1 cellular context compared by ENCODE assay signal in the genomic region with DNA sequence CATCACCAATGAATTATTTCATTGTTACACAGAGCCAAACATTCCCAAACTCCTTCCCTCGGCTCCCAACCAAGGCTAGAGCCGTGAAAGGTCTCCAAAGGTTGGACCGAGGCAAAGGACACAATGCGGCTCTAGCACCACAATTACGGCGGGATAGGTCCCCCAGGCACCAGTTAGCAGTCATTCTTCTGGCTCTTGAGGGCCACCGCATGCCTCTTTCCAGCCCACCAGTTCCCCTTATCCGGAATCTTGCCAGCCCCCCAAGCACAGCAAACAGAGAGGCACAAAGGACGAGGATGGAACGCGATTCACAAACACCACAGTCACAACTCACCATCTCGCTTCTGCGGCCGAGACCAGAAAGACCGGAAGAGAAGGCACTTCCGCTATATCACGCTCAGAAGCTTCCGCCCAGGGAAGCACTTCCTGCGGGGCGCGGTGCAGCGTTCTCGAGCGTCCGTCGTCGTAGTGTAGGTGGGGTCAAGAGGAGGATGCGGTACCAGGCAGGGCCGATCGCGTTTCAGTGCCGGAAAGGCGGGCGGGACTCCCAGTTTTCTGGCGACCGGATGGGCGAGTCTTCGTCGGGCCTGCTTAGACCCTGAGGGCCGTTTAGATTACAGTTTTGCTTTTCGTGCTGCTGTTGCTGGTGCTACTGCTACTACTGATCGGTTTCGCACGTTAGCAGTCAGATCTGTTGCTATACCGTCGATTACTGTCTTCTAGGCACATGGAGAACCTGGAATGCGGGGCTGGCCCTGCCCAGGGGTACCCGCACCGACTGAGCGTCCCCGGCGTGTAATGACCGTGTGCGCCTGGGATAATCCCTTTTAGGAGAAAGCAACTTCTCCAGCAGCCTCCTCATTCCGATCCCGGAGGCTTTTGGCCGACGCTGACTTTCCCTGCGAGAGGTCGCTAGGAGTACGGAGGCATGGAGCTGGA.
TF ChIP-seq lines count a peak whose summit lies in the region.

A gene (minus strand): TSS at position 374 of the 939 bp plus-strand sequence. CDS start 37 bp downstream, at position 337.

TF ChIP-seq in HEK293, 187 proteins besides CTCF, POLR2A, EP300 and RAD21 (continued from another document):
- TF ChIP-seq, protein P1, sequence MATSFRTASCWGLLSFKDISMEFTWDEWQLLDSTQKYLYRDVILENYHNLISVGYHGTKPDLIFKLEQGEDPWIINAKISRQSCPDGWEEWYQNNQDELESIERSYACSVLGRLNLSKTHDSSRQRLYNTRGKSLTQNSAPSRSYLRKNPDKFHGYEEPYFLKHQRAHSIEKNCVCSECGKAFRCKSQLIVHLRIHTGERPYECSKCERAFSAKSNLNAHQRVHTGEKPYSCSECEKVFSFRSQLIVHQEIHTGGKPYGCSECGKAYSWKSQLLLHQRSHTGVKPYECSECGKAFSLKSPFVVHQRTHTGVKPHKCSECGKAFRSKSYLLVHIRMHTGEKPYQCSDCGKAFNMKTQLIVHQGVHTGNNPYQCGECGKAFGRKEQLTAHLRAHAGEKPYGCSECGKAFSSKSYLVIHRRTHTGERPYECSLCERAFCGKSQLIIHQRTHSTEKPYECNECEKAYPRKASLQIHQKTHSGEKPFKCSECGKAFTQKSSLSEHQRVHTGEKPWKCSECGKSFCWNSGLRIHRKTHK (tag by site-specific recombination; IDR thresholded peaks at IDR 0.05) = no peak
- TF ChIP-seq ZFP3 (tag by site-specific recombination; IDR thresholded peaks at IDR 0.05; ENCODE audit: low read depth) (no peak), SP7 (tag by site-specific recombination; IDR thresholded peaks at IDR 0.05) (peak; percentile 98), ZNF112 (tag by site-specific recombination; IDR thresholded peaks at IDR 0.05) (no peak), ZNF501 (tag by site-specific recombination; IDR thresholded peaks at IDR 0.05) (peak; percentile 100)
- TF ChIP-seq, protein P2, sequence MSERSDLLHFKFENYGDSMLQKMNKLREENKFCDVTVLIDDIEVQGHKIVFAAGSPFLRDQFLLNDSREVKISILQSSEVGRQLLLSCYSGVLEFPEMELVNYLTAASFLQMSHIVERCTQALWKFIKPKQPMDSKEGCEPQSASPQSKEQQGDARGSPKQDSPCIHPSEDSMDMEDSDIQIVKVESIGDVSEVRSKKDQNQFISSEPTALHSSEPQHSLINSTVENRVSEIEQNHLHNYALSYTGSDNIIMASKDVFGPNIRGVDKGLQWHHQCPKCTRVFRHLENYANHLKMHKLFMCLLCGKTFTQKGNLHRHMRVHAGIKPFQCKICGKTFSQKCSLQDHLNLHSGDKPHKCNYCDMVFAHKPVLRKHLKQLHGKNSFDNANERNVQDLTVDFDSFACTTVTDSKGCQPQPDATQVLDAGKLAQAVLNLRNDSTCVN (tag by site-specific recombination; optimal IDR thresholded peaks at IDR 0.05) = peak; percentile 72
TF ChIP-seq in HEK293: peak in this region for 102.
